In the genomic region with DNA sequence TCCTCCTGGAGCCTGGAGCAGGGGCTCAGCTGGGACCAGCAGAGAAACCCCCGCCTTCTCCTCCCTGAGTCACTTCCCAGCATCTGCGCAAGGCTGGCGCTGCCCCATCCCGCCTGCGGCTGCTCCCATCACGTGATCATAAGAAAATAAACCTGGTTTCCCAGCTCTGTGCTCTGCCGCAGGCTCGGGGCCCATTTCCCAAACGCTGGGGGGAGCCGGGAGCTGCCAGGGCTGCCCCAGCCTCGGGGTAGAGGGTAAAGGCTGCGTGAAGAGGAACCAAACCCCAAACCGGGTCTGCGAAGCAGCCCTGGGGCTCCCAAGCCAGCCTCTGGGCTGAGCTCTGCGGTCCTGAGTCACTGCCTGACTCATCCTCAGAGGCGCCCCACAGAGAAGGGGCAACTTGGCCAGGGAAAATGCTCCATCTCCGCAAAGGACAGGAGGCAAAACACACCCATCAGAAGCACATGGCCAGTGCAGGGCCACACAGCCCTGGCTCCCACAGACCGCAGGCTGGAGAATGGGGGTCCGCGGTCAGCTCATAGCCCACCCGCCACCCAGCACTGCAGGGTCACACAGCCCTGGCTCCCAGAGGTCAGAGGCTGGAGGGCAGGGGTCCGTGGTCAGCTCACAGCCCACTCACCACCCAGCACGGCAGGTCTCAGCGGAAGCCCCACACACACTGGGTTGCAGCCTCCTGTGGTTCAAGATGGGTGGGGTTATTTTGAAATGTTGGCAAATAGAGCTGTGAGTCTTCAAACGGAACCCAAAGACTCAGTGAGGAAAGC, we compare ENCODE assay signal across 8 cellular contexts.
A peak's percentile ranks its signal among the peaks of the same experiment; 100 is the strongest.
DNase-seq lines count a peak whose midpoint lies in the region; ATAC-seq and TF ChIP-seq lines count a peak whose summit lies in the region.

No MANE protein-coding gene starts in this region.

- no peak for TF ChIP-seq CTCF in DND-41 (IDR thresholded peaks at IDR 0.05; ENCODE audit: borderline replicate concordance, extremely low read depth, low read length, poor library complexity, severe bottlenecking)

- DNase-seq in DND-41 (no peak), NCI-H2227 (lab: John Stamatoyannopoulos, UW; ENCODE audit: unreplicated experiment) (peak; percentile 74), left kidney (ENCODE audit: low read depth, low spot score) (peak; percentile 89), cortex of kidney (lab: John Stamatoyannopoulos, UW) (no peak)
- peak; percentile 89 for DNase-seq in activated CD4-positive, alpha-beta T cell treated with anti-CD3 and anti-CD28 coated beads, Interleukin-2, amount 10 ng/mL, durations not matched to agents 24 days and 14 days
- peak; percentile 61 to 62 for DNase-seq in stimulated activated CD4-positive, alpha-beta T cell treated with anti-CD3 and anti-CD28 coated beads, Interleukin-1b, Interleukin-23, amount 100 ng/mL, for 4 hours (ENCODE audit: low read depth in 2 of 2)

- H3K27ac Mint-ChIP-seq in activated CD4-positive, alpha-beta T cell treated with anti-CD3 and anti-CD28 coated beads, Interleukin-2, amount 10 ng/mL, durations not matched to agents 24 days and 14 days = peak overlapping the region; percentile 93

- H3K4me3 Mint-ChIP-seq in activated CD4-positive, alpha-beta T cell treated with anti-CD3 and anti-CD28 coated beads, Interleukin-2, amount 10 ng/mL, durations not matched to agents 24 days and 14 days = peak overlapping the region; percentile 84

- H3K9me3 ChIP-seq in DND-41 (ENCODE audit: insufficient read depth, low read length, severe bottlenecking) = no peaks in the 10 kb centered on the region

- H4K20me1 ChIP-seq in DND-41 (ENCODE audit: insufficient read depth, low read length) = peaks cover 65% of the 10 kb centered on the region

- H3K27me3 Mint-ChIP-seq in activated CD4-positive, alpha-beta T cell treated with anti-CD3 and anti-CD28 coated beads, Interleukin-2, amount 10 ng/mL, durations not matched to agents 24 days and 14 days = no peaks in the 10 kb centered on the region

- no peaks in the 10 kb centered on the region for H3K9me3 Mint-ChIP-seq in activated CD4-positive, alpha-beta T cell treated with anti-CD3 and anti-CD28 coated beads, Interleukin-2, amount 10 ng/mL, durations not matched to agents 24 days and 14 days

- peaks cover 51% of the 10 kb centered on the region for H3K4me1 Mint-ChIP-seq in activated CD4-positive, alpha-beta T cell treated with anti-CD3 and anti-CD28 coated beads, Interleukin-2, amount 10 ng/mL, durations not matched to agents 24 days and 14 days

- peaks cover 19% of the 10 kb centered on the region for H3K36me3 Mint-ChIP-seq in activated CD4-positive, alpha-beta T cell treated with anti-CD3 and anti-CD28 coated beads, Interleukin-2, amount 10 ng/mL, durations not matched to agents 24 days and 14 days (ENCODE audit: low read depth)

- peaks cover 22% of the 10 kb centered on the region for H3K4me1 ChIP-seq in DND-41 (ENCODE audit: insufficient read depth, low read length)

- H3K4me3 ChIP-seq in DND-41 (ENCODE audit: low read depth in 1 of 2, low read length in 2 of 2) = no peak overlapping the region

- no peak overlapping the region for H3K4me2 ChIP-seq in DND-41 (ENCODE audit: insufficient read depth, low read length)

- peaks cover 17% of the 10 kb centered on the region for H3K36me3 ChIP-seq in DND-41 (ENCODE audit: insufficient read depth, low read length)

- peaks cover 65% of the 10 kb centered on the region for H3K79me2 ChIP-seq in DND-41 (ENCODE audit: insufficient read depth, low read length)

- H3K27ac ChIP-seq in DND-41 (ENCODE audit: low read length) (peak overlapping the region; percentile 1; the same call in 1 of the 2 replicates), cingulate gyrus (ENCODE audit: low read depth, low read length) (peak overlapping the region; percentile 99)

- H3K9ac ChIP-seq in DND-41 (ENCODE audit: low read depth, low read length) = no peak overlapping the region

- no peaks in the 10 kb centered on the region for H3K27me3 ChIP-seq in DND-41 (ENCODE audit: insufficient read depth, low read length, poor library complexity)

- intact Hi-C loops in activated CD4-positive, alpha-beta T cell treated with anti-CD3 and anti-CD28 coated beads, Interleukin-2, amount 10 ng/mL, durations not matched to agents 24 days and 14 days (cut with micrococcal nuclease) = loop anchor here (1.0 to 2.0 kb wide), 5 partner anchors 45 to 250 kb away; a partner anchor contains a TSS

- no peak overlapping the region for H2AFZ ChIP-seq in DND-41 (ENCODE audit: low read depth, low read length)

- 0 out of 3 replicates have a peak, but pooled peaks have one; percentile 34 for ATAC-seq in DND-41 (ENCODE audit: insufficient read depth, low read depth)
- ATAC-seq in HG02571 (IDR thresholded peaks at IDR 0.05; ENCODE audit: unreplicated experiment) = peak; percentile 41

Comparison
In these comparisons a context has a peak if more than half of its experiments do, and no peak if none do; other contexts are left out.
1. DNase-seq: peak in NCI-H2227 (single experiment), activated CD4-positive, alpha-beta T cell treated with anti-CD3 and anti-CD28 coated beads, Interleukin-2, amount 10 ng/mL, durations not matched to agents 24 days and 14 days (single experiment), left kidney (single experiment) and stimulated activated CD4-positive, alpha-beta T cell treated with anti-CD3 and anti-CD28 coated beads, Interleukin-1b, Interleukin-23, amount 100 ng/mL, for 4 hours (2 of 2); none in DND-41 (single experiment) and cortex of kidney (single experiment).